15 cellular contexts compared by ENCODE assay signal in genomic region chr7:39703143-39703542, GRCh38.
DNase-seq lines count a peak whose midpoint lies in the region; ATAC-seq, FAIRE-seq and TF ChIP-seq lines count a peak whose summit lies in the region.
"Had no signal": no experiment of that assay in that cellular context is flagged by ENCODE, and none has a peak within 500 bp of the region (broad histone marks: within the 10 kb centered on the region; RNA-seq: fewer than 3 reads in every experiment).

No MANE protein-coding gene starts in this region.

- H3K4me3 Mint-ChIP-seq in HFFc6, result no peak overlapping the region
- no peak overlapping the region for H3K4me3 Mint-ChIP-seq in naive thymus-derived CD4-positive, alpha-beta T cell
- H3K4me3 Mint-ChIP-seq: activated CD8-positive, alpha-beta memory T cell treated with anti-CD3 and anti-CD28 coated beads, Interleukin-2, amount 10 ng/mL, durations not matched to agents 7 days and 5 days; activated naive CD4-positive, alpha-beta T cell treated with anti-CD3 and anti-CD28 coated beads, Interleukin-2, amount 50 U/mL, for 24 hours; natural killer cell treated with Interleukin-12 subunit alpha and Interleukin-12 subunit beta and Interleukin-15 and Interleukin-18, amount 100 ng/mL, for 72 hours had no signal

- FAIRE-seq in D721Med (lab: Jason Lieb, UNC), result peak; percentile 73
- peak; percentile 42 for FAIRE-seq in K562 (lab: Jason Lieb, UNC)
- FAIRE-seq: TTC549 had no signal

- no peak for TF ChIP-seq POLR2A in K562 (conservative IDR thresholded peaks at IDR 0.05)

- H3K27ac Mint-ChIP-seq in HFFc6, result no peak overlapping the region
- H3K27ac Mint-ChIP-seq in naive thymus-derived CD4-positive, alpha-beta T cell, result peak overlapping the region in 4 of 9 donors; percentile 0 to 43 (median 18)
- H3K27ac Mint-ChIP-seq: activated CD8-positive, alpha-beta memory T cell treated with anti-CD3 and anti-CD28 coated beads, Interleukin-2, amount 10 ng/mL, durations not matched to agents 7 days and 5 days; natural killer cell treated with Interleukin-12 subunit alpha and Interleukin-12 subunit beta and Interleukin-15 and Interleukin-18, amount 100 ng/mL, for 72 hours had no signal

- no peaks in the 10 kb centered on the region for H3K9me1 ChIP-seq in K562 (ENCODE audit: control insufficient read depth, insufficient read depth, low read length)

- no peaks in the 10 kb centered on the region for H3K9me3 Mint-ChIP-seq in HFFc6
- H3K9me3 Mint-ChIP-seq in naive thymus-derived CD4-positive, alpha-beta T cell, result no peaks in the 10 kb centered on the region
- H3K9me3 Mint-ChIP-seq: activated naive CD4-positive, alpha-beta T cell treated with anti-CD3 and anti-CD28 coated beads, Interleukin-2, amount 50 U/mL, for 24 hours; natural killer cell treated with Interleukin-12 subunit alpha and Interleukin-12 subunit beta and Interleukin-15 and Interleukin-18, amount 100 ng/mL, for 72 hours had no signal

- no peak overlapping the region for H2AFZ ChIP-seq in K562 (ENCODE audit: low read depth, low read length)

- H3K4me3 ChIP-seq in K562, result no peak overlapping the region
- H3K4me3 ChIP-seq in naive thymus-derived CD4-positive, alpha-beta T cell (ENCODE audit: low read length), result no peak overlapping the region
- H3K4me3 ChIP-seq: skin epidermis had no signal

- no peak overlapping the region for H3K9ac ChIP-seq in K562 (ENCODE audit: insufficient read depth in 1 of 2, low read depth in 2 of 2, low read length in 2 of 2)

- peaks cover 56% of the 10 kb centered on the region for H3K36me3 Mint-ChIP-seq in HFFc6 (ENCODE audit: low read depth)
- peaks cover 0 to 19% (median 17%) of the 10 kb centered on the region in 5 donors for H3K36me3 Mint-ChIP-seq in naive thymus-derived CD4-positive, alpha-beta T cell

- no peaks in the 10 kb centered on the region for H3K27me3 ChIP-seq in K562 (ENCODE audit: control insufficient read depth in 2 of 2, insufficient read depth in 2 of 2, low read length in 2 of 2)
- no peaks in the 10 kb centered on the region for H3K27me3 ChIP-seq in naive thymus-derived CD4-positive, alpha-beta T cell (ENCODE audit: control insufficient read depth in 2 of 2, insufficient read depth in 2 of 2, low read length in 2 of 2)
- H3K27me3 ChIP-seq: dorsolateral prefrontal cortex had no signal

- no peak overlapping the region for H3K27ac ChIP-seq in K562 (ENCODE audit: extremely low read depth, low read depth, low read length)
- peak overlapping the region; percentile 37 for H3K27ac ChIP-seq in naive thymus-derived CD4-positive, alpha-beta T cell (ENCODE audit: low read depth, low read length)
- H3K27ac ChIP-seq: dorsolateral prefrontal cortex, skin epidermis had no signal

- WGBS in K562 (ENCODE audit: insufficient coverage, low coverage, missing lambda C conversion rate), result 53% methylated on average over 5 of the region's 5 CpGs

- peaks cover 17% of the 10 kb centered on the region for H3K4me1 Mint-ChIP-seq in HFFc6 (ENCODE audit: low read depth)
- peaks cover 0 to 4% (median 0%) of the 10 kb centered on the region in 7 donors for H3K4me1 Mint-ChIP-seq in naive thymus-derived CD4-positive, alpha-beta T cell
- H3K4me1 Mint-ChIP-seq: activated CD8-positive, alpha-beta memory T cell treated with anti-CD3 and anti-CD28 coated beads, Interleukin-2, amount 10 ng/mL, durations not matched to agents 7 days and 5 days had no signal

- no peaks in the 10 kb centered on the region for H3K4me1 ChIP-seq in K562 (replicated peaks in 1 of 2; ENCODE audit: control insufficient read depth in 2 of 2, insufficient read depth in 2 of 2, low read length in 2 of 2)
- no peaks in the 10 kb centered on the region for H3K4me1 ChIP-seq in naive thymus-derived CD4-positive, alpha-beta T cell (ENCODE audit: control insufficient read depth in 2 of 2, insufficient read depth in 2 of 2, low read length in 2 of 2)

- in situ Hi-C loops in K562 (cut with MboI), result no loop called here

- BruUV-seq in K562 (replicated peaks; lab: Mats Ljungman, UMichigan), result no TSS peak

- CTCF ChIA-PET in K562 (lab: Yijun Ruan, JAX; ENCODE audit: low intra/inter-chr PET ratio), result no interaction called here
- CTCF ChIA-PET in naive thymus-derived CD4-positive, alpha-beta T cell (lab: Charles Lee), result interaction anchor here (1.6 kb wide), 1 partner anchor 123 kb away, joined by 6 read pairs; no protein-coding TSS in a partner anchor

- H3K79me2 ChIP-seq in K562 (ENCODE audit: control insufficient read depth, insufficient read depth, low read length), result no peaks in the 10 kb centered on the region

- H3K9me3 ChIP-seq in K562 (replicated peaks; ENCODE audit: control insufficient read depth, insufficient read depth, low read depth, low read length), result no peaks in the 10 kb centered on the region
- H3K9me3 ChIP-seq in naive thymus-derived CD4-positive, alpha-beta T cell (ENCODE audit: control insufficient read depth in 2 of 3, low read length in 3 of 3), result no peaks in the 10 kb centered on the region

- H3K36me3 ChIP-seq in K562 (ENCODE audit: control insufficient read depth, insufficient read depth, low read length), result peaks cover 25% of the 10 kb centered on the region; the same call in 2 of the 3 replicates
- H3K36me3 ChIP-seq in naive thymus-derived CD4-positive, alpha-beta T cell (ENCODE audit: control insufficient read depth in 2 of 3, insufficient read depth in 3 of 3, low read length in 3 of 3), result peaks cover 0 to 18% (median 4%) of the 10 kb centered on the region in 3 experiments

- intact Hi-C loops in K562 (cut with micrococcal nuclease), result no loop called here
- intact Hi-C loops in naive thymus-derived CD4-positive, alpha-beta T cell (cut with micrococcal nuclease), result no loop called here

- peak; percentile 63 for ATAC-seq in K562
- ATAC-seq in naive thymus-derived CD4-positive, alpha-beta T cell, result no peak
- ATAC-seq: activated CD8-positive, alpha-beta memory T cell treated with anti-CD3 and anti-CD28 coated beads, Interleukin-2, amount 10 ng/mL, durations not matched to agents 7 days and 5 days; natural killer cell treated with Interleukin-12 subunit alpha and Interleukin-12 subunit beta and Interleukin-15 and Interleukin-18, amount 100 ng/mL, for 72 hours had no signal

- POLR2A ChIA-PET in K562 (lab: Yijun Ruan, JAX), result interaction anchor here (0.8 kb wide), 1 partner anchor 17 kb away, joined by 3 read pairs; no protein-coding TSS in a partner anchor
- POLR2A ChIA-PET in naive thymus-derived CD4-positive, alpha-beta T cell (lab: Charles Lee), result interaction anchor here (0.7 kb wide), 1 partner anchor 79 kb away, joined by 5 read pairs; no protein-coding TSS in a partner anchor

- no peak overlapping the region for H3K4me2 ChIP-seq in K562 (ENCODE audit: insufficient read depth, low read length)

- DNase-seq in D721Med (ENCODE audit: insufficient read length, low spot score) (no peak), HFFc6 (no peak), K562 (ENCODE audit: extremely low read depth in 1 of 4, low spot score in 3 of 4) (peak in 2 of 4 experiments; percentile 20 to 23), AML-193 (lab: John Stamatoyannopoulos, UW) (no peak), amniotic stem cell (lab: John Stamatoyannopoulos, UW) (no peak)
- DNase-seq in naive thymus-derived CD4-positive, alpha-beta T cell, result no peak
- DNase-seq in effector CD8-positive, alpha-beta T cell (lab: John Stamatoyannopoulos, UW), result no peak
- DNase-seq: activated CD8-positive, alpha-beta memory T cell treated with anti-CD3 and anti-CD28 coated beads, Interleukin-2, amount 10 ng/mL, durations not matched to agents 7 days and 5 days; dorsolateral prefrontal cortex; NCI-H1105; Right ventricle myocardium superior had no signal

- TF ChIP-seq RAD21 in K562 (CRISPR knock-in tag; conservative IDR thresholded peaks at IDR 0.05 in 1 of 2, IDR thresholded peaks at IDR 0.05 in 1 of 2), result no peak

- TF ChIP-seq CTCF in D721Med (IDR thresholded peaks at IDR 0.05; ENCODE audit: insufficient read depth, missing control alignments), result no peak
- peak; percentile 66 for TF ChIP-seq CTCF in HFFc6 (IDR thresholded peaks at IDR 0.05)
- TF ChIP-seq CTCF in K562 (IDR thresholded peaks at IDR 0.05 in 2 of 3, conservative IDR thresholded peaks at IDR 0.05 in 1 of 3; ENCODE audit: insufficient read depth in 2 of 3, low read depth in 1 of 3, low read length in 3 of 3), result peak in 1 of 3 experiments; percentile 25; a peak in 1 of 6 replicates

- H3K27me3 Mint-ChIP-seq in HFFc6 (ENCODE audit: insufficient read depth), result no peaks in the 10 kb centered on the region; the same call in 1 of the 2 replicates
- no peaks in the 10 kb centered on the region for H3K27me3 Mint-ChIP-seq in naive thymus-derived CD4-positive, alpha-beta T cell
- H3K27me3 Mint-ChIP-seq: activated CD8-positive, alpha-beta memory T cell treated with anti-CD3 and anti-CD28 coated beads, Interleukin-2, amount 10 ng/mL, durations not matched to agents 7 days and 5 days; activated naive CD4-positive, alpha-beta T cell treated with anti-CD3 and anti-CD28 coated beads, Interleukin-2, amount 50 U/mL, for 24 hours; natural killer cell treated with Interleukin-12 subunit alpha and Interleukin-12 subunit beta and Interleukin-15 and Interleukin-18, amount 100 ng/mL, for 72 hours had no signal

- no peak for TF ChIP-seq EP300 in K562 (IDR thresholded peaks at IDR 0.05; ENCODE audit: low read length)

- H4K20me1 ChIP-seq in K562 (replicated peaks; ENCODE audit: control insufficient read depth, insufficient read depth, low read length), result no peaks in the 10 kb centered on the region

TF ChIP-seq in K562, 482 proteins besides CTCF, POLR2A, EP300 and RAD21:
- TF ChIP-seq EGR1 (conservative IDR thresholded peaks at IDR 0.05), result 0 out of 2 replicates have a peak, but pooled peaks have one; percentile 34
- no peak for TF ChIP-seq ZNF583 (CRISPR knock-in tag; IDR thresholded peaks at IDR 0.05)
- no peak for TF ChIP-seq ERF (CRISPR knock-in tag; IDR thresholded peaks at IDR 0.05)
- TF ChIP-seq DEAF1 (CRISPR knock-in tag; IDR thresholded peaks at IDR 0.05), result no peak
